ENCODE assay signal across 8 cellular contexts in genomic region chr7:10648289-10648688, GRCh38.
"Had no signal": no experiment of that assay in that cellular context is flagged by ENCODE, and none has a peak within 500 bp of the region (broad histone marks: within the 10 kb centered on the region; RNA-seq: fewer than 3 reads in every experiment).

No MANE protein-coding gene starts in this region.

- H3K4me2 ChIP-seq: GM23338 had no signal

- H3K4me1 Mint-ChIP-seq: GM23338, H9 had no signal

- H3K9me3 Mint-ChIP-seq: GM23338, H9 had no signal

- DNase-seq: H9, HCEC 1CT, IMR-90, KBM-7 had no signal

- H3K27ac Mint-ChIP-seq: GM23338, H9 had no signal

- H3K4me3 ChIP-seq: GM23338 had no signal

- FAIRE-seq: H1, H54, HTR-8/SVneo had no signal

- H2AFZ ChIP-seq: GM23338 had no signal

- H3K4me3 Mint-ChIP-seq: GM23338, H9 had no signal

- ATAC-seq: GM23338 had no signal
